9 cellular contexts compared by ENCODE assay signal in genomic region chr5:170572453-170572852, GRCh38.
DNase-seq lines count a peak whose midpoint lies in the region; ATAC-seq, FAIRE-seq and TF ChIP-seq lines count a peak whose summit lies in the region.
"Had no signal": no experiment of that assay in that cellular context is flagged by ENCODE, and none has a peak within 500 bp of the region (broad histone marks: within the 10 kb centered on the region; RNA-seq: fewer than 3 reads in every experiment).

No MANE protein-coding gene starts in this region.

- CTCF ChIA-PET in CD4-positive, alpha-beta T cell (lab: Charles Lee) = no interaction called here

- no peaks in the 10 kb centered on the region for H3K9me3 Mint-ChIP-seq in activated T-helper 17 cell treated with anti-CD3 and anti-CD28 coated beads, Interleukin-2, amount 50 U/mL, for 72 hours
- no peaks in the 10 kb centered on the region for H3K9me3 Mint-ChIP-seq in CD4-positive, alpha-beta T cell

- H3K4me3 Mint-ChIP-seq in activated T-helper 17 cell treated with anti-CD3 and anti-CD28 coated beads, Interleukin-2, amount 50 U/mL, for 72 hours = peak overlapping the region; percentile 31
- H3K4me3 Mint-ChIP-seq in CD4-positive, alpha-beta T cell = no peak overlapping the region

- no peak for FAIRE-seq in frontal cortex (lab: Jason Lieb, UNC)
- FAIRE-seq: islet of Langerhans had no signal

- peak; percentile 49 for DNase-seq in NCI-H2171 treated with DMSO at 0.1 percent for 48 hours (lab: John Stamatoyannopoulos, UW)
- no peak for DNase-seq in NCI-H2171 (lab: John Stamatoyannopoulos, UW)
- DNase-seq in stimulated activated CD4-positive, alpha-beta T cell treated with anti-CD3 and anti-CD28 coated beads, Interleukin-4, amount 100 ng/mL, for 48 hours (ENCODE audit: low read depth in 2 of 2) = peak; percentile 65 to 77
- DNase-seq in frontal cortex (ENCODE audit: low spot score in 2 of 2) = no peak
- DNase-seq in CD4-positive, alpha-beta T cell = no peak

- POLR2A ChIA-PET in CD4-positive, alpha-beta T cell (lab: Charles Lee) = no interaction called here

- H3K27ac Mint-ChIP-seq in activated T-helper 17 cell treated with anti-CD3 and anti-CD28 coated beads, Interleukin-2, amount 50 U/mL, for 72 hours = peak overlapping the region; percentile 13
- H3K27ac Mint-ChIP-seq in CD4-positive, alpha-beta T cell = no peak overlapping the region

- no peaks in the 10 kb centered on the region for H3K36me3 Mint-ChIP-seq in activated T-helper 17 cell treated with anti-CD3 and anti-CD28 coated beads, Interleukin-2, amount 50 U/mL, for 72 hours (ENCODE audit: low read depth)
- no peaks in the 10 kb centered on the region for H3K36me3 Mint-ChIP-seq in CD4-positive, alpha-beta T cell (ENCODE audit: low read depth)

- intact Hi-C loops in CD4-positive, alpha-beta T cell (cut with DNase I, micrococcal nuclease) = no loop called here

- H3K27ac ChIP-seq in CD4-positive, alpha-beta T cell (ENCODE audit: low read depth, low read length) = no peak overlapping the region

- no peak for TF ChIP-seq CTCF in CD4-positive, alpha-beta T cell (IDR thresholded peaks at IDR 0.05)

- peak; percentile 82 for ATAC-seq in HG03139 (IDR thresholded peaks at IDR 0.05; ENCODE audit: unreplicated experiment)
- ATAC-seq in activated T-helper 17 cell treated with anti-CD3 and anti-CD28 coated beads, Interleukin-2, amount 50 U/mL, for 72 hours (replicated peaks) = peak; percentile 95
- ATAC-seq in GM18517 (IDR thresholded peaks at IDR 0.05; ENCODE audit: unreplicated experiment) = no peak
- no peak for ATAC-seq in CD4-positive, alpha-beta T cell (ENCODE audit: poor library complexity)

- peaks cover 20% of the 10 kb centered on the region for H3K4me1 Mint-ChIP-seq in activated T-helper 17 cell treated with anti-CD3 and anti-CD28 coated beads, Interleukin-2, amount 50 U/mL, for 72 hours
- H3K4me1 Mint-ChIP-seq in CD4-positive, alpha-beta T cell (ENCODE audit: low read depth) = no peaks in the 10 kb centered on the region

- no peaks in the 10 kb centered on the region for H3K9me3 ChIP-seq in CD4-positive, alpha-beta T cell (ENCODE audit: control insufficient read depth, low read length)

- peaks cover 46% of the 10 kb centered on the region for H3K27me3 Mint-ChIP-seq in activated T-helper 17 cell treated with anti-CD3 and anti-CD28 coated beads, Interleukin-2, amount 50 U/mL, for 72 hours
- peaks cover 67% of the 10 kb centered on the region for H3K27me3 Mint-ChIP-seq in CD4-positive, alpha-beta T cell

- peaks cover 14% of the 10 kb centered on the region for H3K27me3 ChIP-seq in CD4-positive, alpha-beta T cell (ENCODE audit: control insufficient read depth, insufficient read depth, low read length)

Comparison
In these comparisons a context has a peak if more than half of its experiments do, and no peak if none do; other contexts are left out.
1. DNase-seq: peak in NCI-H2171 treated with DMSO at 0.1 percent for 48 hours (single experiment) and stimulated activated CD4-positive, alpha-beta T cell treated with anti-CD3 and anti-CD28 coated beads, Interleukin-4, amount 100 ng/mL, for 48 hours (2 of 2); none in NCI-H2171 (single experiment), frontal cortex (0 of 2) and CD4-positive, alpha-beta T cell (0 of 10).
2. ATAC-seq: peak in HG03139 (single experiment) and activated T-helper 17 cell treated with anti-CD3 and anti-CD28 coated beads, Interleukin-2, amount 50 U/mL, for 72 hours (single experiment); none in GM18517 (single experiment) and CD4-positive, alpha-beta T cell (single experiment).